In genomic region chr2:238841542-238842181, GRCh38 we compare ENCODE assay signal across 27 cellular contexts. TPM values are rescaled to one million over a fixed set of nuclear protein-coding genes. Genes with fewer than 3 reads are reported as not detected.
A peak's percentile ranks its signal among the peaks of the same experiment; 100 is the strongest.
DNase-seq lines count a peak whose midpoint lies in the region; ATAC-seq, FAIRE-seq and TF ChIP-seq lines count a peak whose summit lies in the region.
"Had no signal": no experiment of that assay in that cellular context is flagged by ENCODE, and none has a peak within 500 bp of the region (broad histone marks: within the 10 kb centered on the region; RNA-seq: fewer than 3 reads in every experiment).

No MANE protein-coding gene starts in this region.

- H2BK5ac ChIP-seq in IMR-90 (ENCODE audit: low read depth, low read length, poor library complexity, severe bottlenecking): no peak overlapping the region
- H2BK5ac ChIP-seq in H1 (ENCODE audit: low read depth, low read length): no peak overlapping the region

- H3K36me3 ChIP-seq in IMR-90 (ENCODE audit: control insufficient read depth, insufficient read depth, low read length) (no peaks in the 10 kb centered on the region), H1 (ENCODE audit: control insufficient read depth in 2 of 4, insufficient read depth in 4 of 4, low read length in 3 of 4) (no peaks in the 10 kb centered on the region)
- H3K36me3 ChIP-seq: ascending aorta had no signal

- intact Hi-C loops in IMR-90 (cut with micrococcal nuclease): no loop called here
- intact Hi-C loops in left ventricle myocardium superior (cut with micrococcal nuclease): no loop called here

- H3K14ac ChIP-seq in IMR-90 (replicated peaks; ENCODE audit: low read depth, low read length) (no peak overlapping the region), H1 (ENCODE audit: insufficient read length) (no peak overlapping the region)

- no peaks in the 10 kb centered on the region for H3K79me1 ChIP-seq in IMR-90 (ENCODE audit: low read depth in 1 of 2, low read length in 2 of 2)
- H3K79me1 ChIP-seq in H1 (ENCODE audit: low read depth, low read length): no peaks in the 10 kb centered on the region

- dilution Hi-C loops in IMR-90 (cut with HindIII; ENCODE audit: low sequenced_read_pairs, unreplicated experiment): no loop called here

- no peaks in the 10 kb centered on the region for H3K9me3 Mint-ChIP-seq in activated CD8-positive, alpha-beta memory T cell treated with anti-CD3 and anti-CD28 coated beads, Interleukin-2, amount 10 ng/mL, durations not matched to agents 7 days and 5 days (ENCODE audit: low read depth)
- H3K9me3 Mint-ChIP-seq: activated T-helper 2 cell treated with anti-CD3 and anti-CD28 coated beads, Interferon-gamma antibody, Interleukin-2, Interleukin-4, amounts not matched to agents 10 μg/mL and 5 μg/mL and 100 μg/mL, durations not matched to agents 14 hours and 24 hours and 36 hours; neural crest cell; stimulated activated naive CD8-positive, alpha-beta T cell treated with anti-CD3 and anti-CD28 coated beads, Interleukin-15, Interleukin-2, amounts not matched to agents 100 ng/mL and 50 ng/mL, for 24 hours had no signal

- no peak overlapping the region for H4K5ac ChIP-seq in IMR-90 (ENCODE audit: low read depth, low read length)
- no peak overlapping the region for H4K5ac ChIP-seq in H1 (ENCODE audit: insufficient read length, low read depth, low read length)

- H3K4me3 ChIP-seq in IMR-90 (ENCODE audit: insufficient read depth, low read depth, low read length) (no peak overlapping the region), H1 (ENCODE audit: extremely low read depth in 1 of 4, insufficient read depth in 2 of 4, low read depth in 3 of 4, low read length in 4 of 4) (no peak overlapping the region)
- H3K4me3 ChIP-seq: ascending aorta, lung had no signal

- no peak overlapping the region for H2BK15ac ChIP-seq in IMR-90 (ENCODE audit: low read depth, low read length)
- H2BK15ac ChIP-seq in H1 (ENCODE audit: low read length): no peak overlapping the region

- TF ChIP-seq EP300 in H1 (IDR thresholded peaks at IDR 0.05; ENCODE audit: borderline replicate concordance in 1 of 2, low read depth in 2 of 2, low read length in 2 of 2): no peak

- no peak overlapping the region for H2AFZ ChIP-seq in IMR-90 (replicated peaks; ENCODE audit: low read length, poor library complexity)
- no peak overlapping the region for H2AFZ ChIP-seq in H1 (ENCODE audit: low read length)

- H3K4ac ChIP-seq in IMR-90 (ENCODE audit: low read depth, low read length): no peak overlapping the region
- H3K4ac ChIP-seq in H1 (replicated peaks; ENCODE audit: insufficient read length, low read depth, low read length): no peak overlapping the region

- H3K4me2 ChIP-seq in IMR-90 (ENCODE audit: low read depth, low read length) (no peak overlapping the region), H1 (ENCODE audit: insufficient read depth in 1 of 2, low read depth in 2 of 2, low read length in 2 of 2) (no peak overlapping the region)

- TF ChIP-seq POLR2A in IMR-90 (IDR thresholded peaks at IDR 0.05; ENCODE audit: low read depth, low read length) (no peak), H1 (IDR thresholded peaks at IDR 0.05; ENCODE audit: control extremely low read depth in 1 of 2, low read depth in 2 of 2, low read length in 2 of 2) (no peak)

- H2AK9ac ChIP-seq in IMR-90 (replicated peaks; ENCODE audit: low read depth, low read length, poor library complexity): no peak overlapping the region

- no peak overlapping the region for H2BK12ac ChIP-seq in H1 (ENCODE audit: low read depth, low read length)

- peaks cover 8% of the 10 kb centered on the region for H3K27me3 ChIP-seq in IMR-90 (ENCODE audit: control insufficient read depth, insufficient read depth, low read length)
- H3K27me3 ChIP-seq in H1 (replicated peaks in 1 of 4; ENCODE audit: control insufficient read depth in 3 of 4, extremely low read depth in 1 of 4, insufficient read depth in 3 of 4, low read length in 3 of 4): peaks cover 10 to 34% (median 27%) of the 10 kb centered on the region in 4 experiments
- H3K27me3 ChIP-seq: ascending aorta had no signal

- H4K91ac ChIP-seq in IMR-90 (ENCODE audit: insufficient read depth, low read depth, low read length): no peak overlapping the region
- H4K91ac ChIP-seq in H1 (replicated peaks; ENCODE audit: insufficient read length, low read length): no peak overlapping the region

- CTCF ChIA-PET in IMR-90 (lab: Yijun Ruan, JAX): no interaction called here
- CTCF ChIA-PET in H1 (lab: Charles Lee; ENCODE audit: partially characterized antibody): no interaction called here
- CTCF ChIA-PET in activated CD8-positive, alpha-beta memory T cell treated with anti-CD3 and anti-CD28 coated beads, Interleukin-2, amount 10 ng/mL, durations not matched to agents 7 days and 5 days (lab: Charles Lee): no interaction called here

- H3K23ac ChIP-seq in IMR-90 (ENCODE audit: low read depth, low read length): no peak overlapping the region
- H3K23ac ChIP-seq in H1 (ENCODE audit: insufficient read length): no peak overlapping the region

- POLR2A ChIA-PET in IMR-90 (lab: Charles Lee; ENCODE audit: unreplicated experiment) (no interaction called here), H1 (lab: Charles Lee; ENCODE audit: partially characterized antibody) (no interaction called here)

- H3K4me1 ChIP-seq in IMR-90 (ENCODE audit: control insufficient read depth, insufficient read depth, low read length) (no peaks in the 10 kb centered on the region; the same call in 1 of the 2 replicates), H1 (replicated peaks in 1 of 4; ENCODE audit: control insufficient read depth in 3 of 4, insufficient read depth in 4 of 4, low read length in 3 of 4) (peaks cover 0 to under 1% (median 0%) of the 10 kb centered on the region in 4 experiments; a peak in 2 of 7 replicates)

- H3K18ac ChIP-seq in IMR-90 (ENCODE audit: low read depth, low read length) (no peak overlapping the region), H1 (ENCODE audit: extremely low read depth, low read length) (no peak overlapping the region)

- no peaks in the 10 kb centered on the region for H3K4me1 Mint-ChIP-seq in activated CD8-positive, alpha-beta memory T cell treated with anti-CD3 and anti-CD28 coated beads, Interleukin-2, amount 10 ng/mL, durations not matched to agents 7 days and 5 days
- H3K4me1 Mint-ChIP-seq: B cell had no signal

- H4K8ac ChIP-seq in IMR-90 (ENCODE audit: low read depth in 2 of 2, low read length in 2 of 2): no peak overlapping the region
- H4K8ac ChIP-seq in H1 (ENCODE audit: extremely low read depth, insufficient read depth, low read length): no peak overlapping the region

- peak; percentile 45 for DNase-seq in AG20443 (ENCODE audit: low spot score)
- no peak for DNase-seq in IMR-90
- DNase-seq in H1 (ENCODE audit: low read depth in 1 of 2, low spot score in 2 of 2): peak in 1 of 2 experiments; percentile 35
- DNase-seq in iris pigment epithelial cell (ENCODE audit: low read depth): peak; percentile 11
- DNase-seq in activated CD8-positive, alpha-beta memory T cell treated with anti-CD3 and anti-CD28 coated beads, Interleukin-2, amount 10 ng/mL, durations not matched to agents 7 days and 5 days: no peak
- no peak for DNase-seq in activated effector memory CD4-positive, alpha-beta T cell treated with anti-CD3 and anti-CD28 coated beads, Interleukin-2, amount 50 U/mL, for 16 hours
- no peak for DNase-seq in left ventricle myocardium superior
- DNase-seq: activated CD4-positive, alpha-beta T cell treated with anti-CD3 and anti-CD28 coated beads, Interleukin-2, amount 50 U/mL, for 48 hours; activated CD8-positive, alpha-beta memory T cell treated with anti-CD3 and anti-CD28 coated beads, Interleukin-2, amount 50 U/mL, for 48 hours; DMS153; GF-D8; GOT3; kidney glomerular epithelial cell; NCI-H1048; NCI-H187 treated with DMSO at 0.1 percent for 48 hours; NCI-H2227 treated with DMSO at 0.1 percent for 48 hours; right cardiac atrium; SHP77; T-helper 9 cell had no signal

- H3K9me1 ChIP-seq in IMR-90 (ENCODE audit: insufficient read depth, low read length): no peaks in the 10 kb centered on the region

- no peak overlapping the region for H3K27ac ChIP-seq in IMR-90 (ENCODE audit: insufficient read depth, low read length)
- H3K27ac ChIP-seq in H1 (ENCODE audit: low read depth, low read length): no peak overlapping the region
- H3K27ac ChIP-seq: ascending aorta had no signal

- no peak overlapping the region for H3K4me3 Mint-ChIP-seq in activated CD8-positive, alpha-beta memory T cell treated with anti-CD3 and anti-CD28 coated beads, Interleukin-2, amount 10 ng/mL, durations not matched to agents 7 days and 5 days
- H3K4me3 Mint-ChIP-seq: activated naive CD8-positive, alpha-beta T cell; B cell; neural crest cell; stimulated activated naive CD8-positive, alpha-beta T cell treated with anti-CD3 and anti-CD28 coated beads, Interleukin-15, Interleukin-2, amounts not matched to agents 100 ng/mL and 50 ng/mL, for 24 hours had no signal

- no peak overlapping the region for H3K27ac Mint-ChIP-seq in activated CD8-positive, alpha-beta memory T cell treated with anti-CD3 and anti-CD28 coated beads, Interleukin-2, amount 10 ng/mL, durations not matched to agents 7 days and 5 days
- H3K27ac Mint-ChIP-seq: activated naive CD8-positive, alpha-beta T cell; activated T-helper 2 cell treated with anti-CD3 and anti-CD28 coated beads, Interferon-gamma antibody, Interleukin-2, Interleukin-4, amounts not matched to agents 10 μg/mL and 5 μg/mL and 100 μg/mL, durations not matched to agents 14 hours and 24 hours and 36 hours; B cell; stimulated activated naive CD8-positive, alpha-beta T cell treated with anti-CD3 and anti-CD28 coated beads, Interleukin-15, Interleukin-2, amounts not matched to agents 100 ng/mL and 50 ng/mL, for 24 hours had no signal

- no peak overlapping the region for H2AK5ac ChIP-seq in IMR-90 (ENCODE audit: low read depth, low read length)
- H2AK5ac ChIP-seq in H1 (ENCODE audit: low read depth, low read length): no peak overlapping the region

- in situ Hi-C loops in IMR-90 (cut with MboI; ENCODE audit: low sequenced_read_pairs): no loop called here

- ATAC-seq in IMR-90 (ENCODE audit: low read depth): no peak
- ATAC-seq in activated CD8-positive, alpha-beta memory T cell treated with anti-CD3 and anti-CD28 coated beads, Interleukin-2, amount 10 ng/mL, durations not matched to agents 7 days and 5 days: no peak
- ATAC-seq in GM21619 (IDR thresholded peaks at IDR 0.05; ENCODE audit: unreplicated experiment): no peak
- no peak for ATAC-seq in left ventricle myocardium superior
- ATAC-seq: right cardiac atrium had no signal

- H3K79me2 ChIP-seq in H1 (ENCODE audit: control insufficient read depth in 1 of 2, insufficient read depth in 2 of 2, low read length in 2 of 2): no peaks in the 10 kb centered on the region

- TF ChIP-seq CTCF in IMR-90 (conservative IDR thresholded peaks at IDR 0.05; ENCODE audit: low read depth, low read length) (no peak), H1 (IDR thresholded peaks at IDR 0.05; ENCODE audit: control extremely low read depth in 1 of 3, insufficient read depth in 1 of 3, low read depth in 1 of 3, low read length in 3 of 3) (no peak)

- TF ChIP-seq RAD21 in IMR-90 (IDR thresholded peaks at IDR 0.05; ENCODE audit: low read length) (no peak), H1 (IDR thresholded peaks at IDR 0.05 in 1 of 2, conservative IDR thresholded peaks at IDR 0.05 in 1 of 2; ENCODE audit: low read depth in 2 of 2, low read length in 2 of 2) (no peak)

- H3K9ac ChIP-seq in IMR-90 (ENCODE audit: low read depth, low read length) (no peak overlapping the region), H1 (replicated peaks in 1 of 4; ENCODE audit: extremely low read depth in 1 of 4, low read depth in 3 of 4, low read length in 3 of 4) (no peak overlapping the region)

- peaks cover 48% of the 10 kb centered on the region for H3K27me3 Mint-ChIP-seq in activated CD8-positive, alpha-beta memory T cell treated with anti-CD3 and anti-CD28 coated beads, Interleukin-2, amount 10 ng/mL, durations not matched to agents 7 days and 5 days

- H2BK120ac ChIP-seq in IMR-90 (ENCODE audit: low read depth, low read length) (no peak overlapping the region), H1 (replicated peaks; ENCODE audit: low read depth, low read length) (no peak overlapping the region)

- H3K9me3 ChIP-seq in IMR-90 (ENCODE audit: control insufficient read depth, insufficient read depth, low read length): no peaks in the 10 kb centered on the region; the same call in 1 of the 2 replicates
- H3K9me3 ChIP-seq in H1 (ENCODE audit: insufficient read depth in 2 of 2, low read depth in 1 of 2, low read length in 1 of 2): no peaks in the 10 kb centered on the region
- H3K9me3 ChIP-seq: ascending aorta had no signal

- H4K20me1 ChIP-seq in IMR-90 (ENCODE audit: insufficient read depth, low read length) (no peaks in the 10 kb centered on the region), H1 (replicated peaks in 1 of 2; ENCODE audit: control insufficient read depth in 1 of 2, insufficient read depth in 2 of 2, low read length in 2 of 2) (peaks cover 0 to 6% of the 10 kb centered on the region in 2 experiments)

- WGBS in IMR-90 (ENCODE audit: extremely low coverage in 2 of 2, insufficient read length in 1 of 2), 2 experiments: 72% methylated on average over 6 of the region's 10 CpGs; no CpG with 5 or more reads in 1 of the 2 experiments
- 78% methylated on average over 10 of the region's 10 CpGs; no CpG with 5 or more reads in 1 of the 2 experiments for WGBS in H1 (ENCODE audit: extremely low coverage in 1 of 2, insufficient coverage in 1 of 2, insufficient read length in 1 of 2, insufficient replicate concordance in 2 of 2, low coverage in 1 of 2, low lambda C conversion rate in 2 of 2, missing lambda C conversion rate in 1 of 2), 2 experiments

- BruUV-seq in IMR-90 (replicated peaks; lab: Mats Ljungman, UMichigan): no TSS peak

- H3K56ac ChIP-seq in IMR-90 (ENCODE audit: extremely low read depth, insufficient read depth, low read length): no peak overlapping the region
- no peak overlapping the region for H3K56ac ChIP-seq in H1 (replicated peaks; ENCODE audit: insufficient read length, low read depth, low read length)

- no peak for FAIRE-seq in H1 (lab: Jason Lieb, UNC)

- H2BK20ac ChIP-seq in IMR-90 (ENCODE audit: low read depth, low read length): no peak overlapping the region
- H2BK20ac ChIP-seq in H1 (ENCODE audit: low read length): no peak overlapping the region

- no peaks in the 10 kb centered on the region for H3K36me3 Mint-ChIP-seq in activated CD8-positive, alpha-beta memory T cell treated with anti-CD3 and anti-CD28 coated beads, Interleukin-2, amount 10 ng/mL, durations not matched to agents 7 days and 5 days
- H3K36me3 Mint-ChIP-seq: activated naive CD8-positive, alpha-beta T cell had no signal

- H3K23me2 ChIP-seq in H1 (ENCODE audit: low read depth, low read length): no peaks in the 10 kb centered on the region

RNA-seq across cellular contexts. Expression of gene TWIST2, which starts 6.2 kb away (rescaled TPM):
- total RNA-seq in IMR-90 (2012; rRNA removed): 9.3 and 14.7 TPM in 2 replicates
- polyA plus RNA-seq in IMR-90 (2012; rRNA removed): 33.6 and 40.0 TPM in 2 replicates
- polyA plus RNA-seq in IMR-90 (2012; cell fraction: cytosol; rRNA removed): 27.9 and 76.1 TPM in 2 replicates
- polyA plus RNA-seq in IMR-90 (2012; cell fraction: nucleus; rRNA removed; ENCODE audit: low replicate concordance): 18.9 and 35.7 TPM in 2 replicates
- 2.1 and 2.6 TPM in 2 replicates for total RNA-seq in H1 (2021; fragmentation: NEBNext Ultra II Directional; extraction: Animal tissue kit (Norgen Biotek cat#: 25700))
- 4.3 and 5.4 TPM in 2 replicates for polyA plus RNA-seq in H1 (2011; rRNA removed)
- polyA plus RNA-seq in H1 (2011; cell fraction: cytosol; rRNA removed): 4.8 TPM
- polyA plus RNA-seq in H1 (2011; cell fraction: nucleus; rRNA removed): 2.7 TPM
- polyA plus RNA-seq in H1 (2012, experiment 1 of 2): 2.3 to 3.8 TPM (median 3.3 TPM) in 4 replicates
- polyA plus RNA-seq in H1 (2012, experiment 2 of 2): 4.1 TPM
- 2.4 TPM for polyA plus RNA-seq in H1 (2013, experiment 1 of 2)
- 2.4 TPM for polyA plus RNA-seq in H1 (2013, experiment 2 of 2)
- 0.93 and 1.2 TPM in 2 replicates for polyA minus RNA-seq in H1 (2011; rRNA and poly(A)+ RNA removed)
- 1.9 TPM for polyA minus RNA-seq in H1 (2011; cell fraction: cytosol; rRNA and poly(A)+ RNA removed)
- 7.0 TPM for polyA minus RNA-seq in H1 (2011; cell fraction: nucleus; rRNA and poly(A)+ RNA removed)
- not detected for total RNA-seq in activated CD8-positive, alpha-beta memory T cell treated with anti-CD3 and anti-CD28 coated beads, Interleukin-2, amount 10 ng/mL, durations not matched to agents 7 days and 5 days
- 2.6 TPM for total RNA-seq in left ventricle myocardium superior
- total RNA-seq: activated T-helper 2 cell treated with anti-CD3 and anti-CD28 coated beads, Interferon-gamma antibody, Interleukin-2, Interleukin-4, amounts not matched to agents 10 μg/mL and 5 μg/mL and 100 μg/mL, durations not matched to agents 14 hours and 24 hours and 36 hours; B cell had no signal

Comparison
In these comparisons a context has a peak if more than half of its experiments do, and no peak if none do; other contexts are left out.
1. DNase-seq: peak in AG20443 (single experiment) and iris pigment epithelial cell (single experiment); none in IMR-90 (single experiment), activated CD8-positive, alpha-beta memory T cell treated with anti-CD3 and anti-CD28 coated beads, Interleukin-2, amount 10 ng/mL, durations not matched to agents 7 days and 5 days (single experiment), activated effector memory CD4-positive, alpha-beta T cell treated with anti-CD3 and anti-CD28 coated beads, Interleukin-2, amount 50 U/mL, for 16 hours (single experiment) and left ventricle myocardium superior (single experiment).